8 cellular contexts compared by ENCODE assay signal in genomic region chr1:90850925-90851710, GRCh38.
A peak's percentile ranks its signal among the peaks of the same experiment; 100 is the strongest.
DNase-seq lines count a peak whose midpoint lies in the region; ATAC-seq and TF ChIP-seq lines count a peak whose summit lies in the region.

No MANE protein-coding gene starts in this region.

- H3K9me2 ChIP-seq in SK-N-SH: no peaks in the 10 kb centered on the region

- ATAC-seq in GM21717 (IDR thresholded peaks at IDR 0.05; ENCODE audit: unreplicated experiment): peak; percentile 97

- H3K4me3 Mint-ChIP-seq in IgD-negative memory B cell: peak overlapping the region; percentile 84 to 96 (median 94)
- H3K4me3 Mint-ChIP-seq in activated naive CD4-positive, alpha-beta T cell treated with anti-CD3 and anti-CD28 coated beads, Interleukin-2, amount 50 U/mL, for 24 hours: peak overlapping the region; percentile 82
- peak overlapping the region; percentile 90 for H3K4me3 Mint-ChIP-seq in type B pancreatic cell

- H3K27ac Mint-ChIP-seq in IgD-negative memory B cell (peak overlapping the region in 2 of 3 donors; percentile 32 to 63), type B pancreatic cell (peak overlapping the region; percentile 69)
- no peak overlapping the region for H3K27ac Mint-ChIP-seq in activated naive CD4-positive, alpha-beta T cell treated with anti-CD3 and anti-CD28 coated beads, Interleukin-2, amount 50 U/mL, for 24 hours

- DNase-seq in DMS79 treated with DMSO at 0.1 percent for 48 hours (lab: John Stamatoyannopoulos, UW): peak; percentile 53
- peak; percentile 96 for DNase-seq in SK-N-SH
- peak; percentile 91 for DNase-seq in cardiac septum (ENCODE audit: low spot score)
- DNase-seq in pons (ENCODE audit: low spot score): peak; percentile 66
- DNase-seq in type B pancreatic cell (ENCODE audit: extremely low spot score, unreplicated experiment): peak; percentile 87

- peaks cover 26% of the 10 kb centered on the region for H3K27me3 Mint-ChIP-seq in IgD-negative memory B cell
- peaks cover 37% of the 10 kb centered on the region for H3K27me3 Mint-ChIP-seq in activated naive CD4-positive, alpha-beta T cell treated with anti-CD3 and anti-CD28 coated beads, Interleukin-2, amount 50 U/mL, for 24 hours
- H3K27me3 Mint-ChIP-seq in type B pancreatic cell: peaks cover 52% of the 10 kb centered on the region

- H3F3A ChIP-seq in SK-N-SH (replicated peaks; ENCODE audit: insufficient read depth): no peaks in the 10 kb centered on the region

- peaks cover 3 to 10% (median 6%) of the 10 kb centered on the region in 3 donors for H3K4me1 Mint-ChIP-seq in IgD-negative memory B cell
- peaks cover 13% of the 10 kb centered on the region for H3K4me1 Mint-ChIP-seq in activated naive CD4-positive, alpha-beta T cell treated with anti-CD3 and anti-CD28 coated beads, Interleukin-2, amount 50 U/mL, for 24 hours
- H3K4me1 Mint-ChIP-seq in type B pancreatic cell (ENCODE audit: unreplicated experiment): peaks cover 3% of the 10 kb centered on the region

- no peak for TF ChIP-seq RAD21 in SK-N-SH (IDR thresholded peaks at IDR 0.05; ENCODE audit: low read length)

- no peaks in the 10 kb centered on the region for H3K79me2 ChIP-seq in SK-N-SH (ENCODE audit: insufficient read depth)

- peak overlapping the region; percentile 93 for H3K4me2 ChIP-seq in SK-N-SH

- peak overlapping the region; percentile 87 to 91 for H3K4me3 ChIP-seq in SK-N-SH (ENCODE audit: low read depth in 2 of 2, low read length in 1 of 2)

- peaks cover 0 to 5% of the 10 kb centered on the region in 2 experiments; a peak in 2 of 4 replicates for H3K4me1 ChIP-seq in SK-N-SH (ENCODE audit: control insufficient read depth in 1 of 2, insufficient read depth in 2 of 2, low read depth in 1 of 2, low read length in 1 of 2)

- WGBS in SK-N-SH (ENCODE audit: low lambda C conversion rate): 0% methylated on average over 10 of the region's 77 CpGs

- peaks cover 0 to 3% (median 0%) of the 10 kb centered on the region in 3 donors for H3K9me3 Mint-ChIP-seq in IgD-negative memory B cell
- H3K9me3 Mint-ChIP-seq in activated naive CD4-positive, alpha-beta T cell treated with anti-CD3 and anti-CD28 coated beads, Interleukin-2, amount 50 U/mL, for 24 hours: no peaks in the 10 kb centered on the region
- H3K9me3 Mint-ChIP-seq in type B pancreatic cell: no peaks in the 10 kb centered on the region

- H4K20me1 ChIP-seq in SK-N-SH (ENCODE audit: insufficient read depth): no peaks in the 10 kb centered on the region

- H3K36me3 ChIP-seq in SK-N-SH (replicated peaks in 1 of 2; ENCODE audit: control insufficient read depth in 1 of 2, insufficient read depth in 2 of 2, low read length in 1 of 2): no peaks in the 10 kb centered on the region

- H3K36me3 Mint-ChIP-seq in IgD-negative memory B cell (no peaks in the 10 kb centered on the region), type B pancreatic cell (peaks cover 4% of the 10 kb centered on the region)
- H3K36me3 Mint-ChIP-seq in activated naive CD4-positive, alpha-beta T cell treated with anti-CD3 and anti-CD28 coated beads, Interleukin-2, amount 50 U/mL, for 24 hours: no peaks in the 10 kb centered on the region

- H3K27me3 ChIP-seq in SK-N-SH (ENCODE audit: insufficient read depth): no peaks in the 10 kb centered on the region

- no peak for TF ChIP-seq EP300 in SK-N-SH (IDR thresholded peaks at IDR 0.05; ENCODE audit: borderline replicate concordance in 1 of 2, low read depth in 1 of 2, low read length in 1 of 2)

- H3K27ac ChIP-seq in SK-N-SH (ENCODE audit: low read depth in 2 of 2, low read length in 1 of 2): peak overlapping the region; percentile 37 to 43; a peak in 2 of 4 replicates

- CTCF ChIA-PET in SK-N-SH (lab: Yijun Ruan, JAX): interaction anchor here (0.7 to 2.8 kb wide), 16 partner anchors 9 to 734 kb away, joined by 3 to 17 read pairs (median 4); no protein-coding TSS in a partner anchor

- H3K9me3 ChIP-seq in SK-N-SH: no peaks in the 10 kb centered on the region

- H2AFZ ChIP-seq in SK-N-SH (ENCODE audit: low read depth): peak overlapping the region; percentile 98

- peak; percentile 51 for TF ChIP-seq CTCF in SK-N-SH (IDR thresholded peaks at IDR 0.05)
- TF ChIP-seq CTCF in type B pancreatic cell (conservative IDR thresholded peaks at IDR 0.05): peak; percentile 85

- intact Hi-C loops in cardiac septum (cut with DNase I): loop anchor here (5.0 to 10.0 kb wide), 2 partner anchors 124 kb away; no protein-coding TSS in a partner anchor

- POLR2A ChIA-PET in SK-N-SH (lab: Yijun Ruan, JAX): interaction anchor here (0.9 kb wide), 2 partner anchors 18 to 125 kb away, joined by 3 read pairs; no protein-coding TSS in a partner anchor

- peak overlapping the region; percentile 70 for H3K9ac ChIP-seq in SK-N-SH

TF ChIP-seq in SK-N-SH, 30 proteins besides CTCF, POLR2A, EP300 and RAD21:
- TF ChIP-seq TEAD4 (IDR thresholded peaks at IDR 0.05; ENCODE audit: borderline replicate concordance, insufficient read depth) (no peak), ZBTB33 (IDR thresholded peaks at IDR 0.05; ENCODE audit: borderline replicate concordance, low read depth) (no peak), TCF12 (IDR thresholded peaks at IDR 0.05) (no peak), NFIC (IDR thresholded peaks at IDR 0.05; ENCODE audit: borderline replicate concordance) (no peak), SMC3 (IDR thresholded peaks at IDR 0.05; ENCODE audit: low read depth, low read length) (0 out of 2 replicates have a peak, but pooled peaks have one; percentile 12), GATA2 (CRISPR knock-in tag; IDR thresholded peaks at IDR 0.05) (no peak), ELF1 (IDR thresholded peaks at IDR 0.05) (no peak), RXRA (IDR thresholded peaks at IDR 0.05; ENCODE audit: borderline replicate concordance, low read depth) (no peak), MAX (IDR thresholded peaks at IDR 0.05; ENCODE audit: low read depth) (peak; percentile 58; the same call in 1 of the 2 replicates), MXI1 (IDR thresholded peaks at IDR 0.05; ENCODE audit: low read depth, low read length) (peak; percentile 71), GABPA (IDR thresholded peaks at IDR 0.05; ENCODE audit: low read depth) (no peak), MEF2A (IDR thresholded peaks at IDR 0.05; ENCODE audit: borderline replicate concordance, low read depth) (no peak), SIN3A (IDR thresholded peaks at IDR 0.05; ENCODE audit: borderline replicate concordance, low read depth, low read length) (no peak), POLR2AphosphoS5 (IDR thresholded peaks at IDR 0.05; ENCODE audit: low read depth, low read length) (0 out of 2 replicates have a peak, but pooled peaks have one; percentile 23), TAF1 (IDR thresholded peaks at IDR 0.05; ENCODE audit: borderline replicate concordance, low read depth, low read length) (no peak), FOXJ3 (CRISPR knock-in tag; IDR thresholded peaks at IDR 0.05) (no peak)

Comparison
In these comparisons a context has a peak if more than half of its experiments do, and no peak if none do; other contexts are left out.
1. Peak in every context shown above with its lines: DNase-seq, ATAC-seq, H3K4me3 ChIP-seq and H3K27ac ChIP-seq.